ENCODE assay signal across 8 cellular contexts in the genomic region with DNA sequence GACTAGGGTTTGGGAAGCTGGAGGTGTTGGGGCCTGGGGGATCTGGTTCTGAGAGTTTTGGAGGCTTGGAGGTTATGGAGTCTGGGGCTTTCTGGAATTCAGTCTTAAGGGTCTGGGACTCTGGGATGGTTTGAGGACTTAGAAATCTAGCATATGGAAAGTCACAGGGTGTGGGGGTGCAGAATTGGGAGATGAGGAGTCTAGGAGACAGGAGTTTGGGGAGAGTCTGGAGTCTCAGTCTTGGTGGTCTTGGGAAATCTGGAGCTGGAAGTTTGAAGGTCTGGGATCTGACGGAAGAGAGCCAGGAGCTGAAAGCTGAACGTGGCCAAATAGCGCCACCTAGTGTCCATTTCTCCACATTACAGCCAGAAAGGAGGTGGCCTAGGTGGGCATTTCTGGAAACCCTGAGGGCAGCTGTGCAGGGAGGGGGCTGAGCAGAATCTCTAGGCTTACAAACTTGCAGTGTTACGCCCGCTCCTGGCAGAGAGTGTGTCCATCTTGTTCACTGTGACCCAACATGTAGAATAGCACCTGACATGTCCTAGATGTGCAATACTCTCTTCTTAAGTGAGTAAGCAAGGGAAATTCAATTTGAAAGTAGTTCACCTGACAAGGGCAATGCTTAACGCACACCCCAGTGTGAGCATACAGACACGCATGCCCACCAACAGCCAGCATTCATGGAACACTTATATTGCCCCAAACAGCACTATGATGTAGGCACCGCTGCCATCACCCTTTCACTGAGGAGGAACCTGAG.
DNase-seq lines count a peak whose midpoint lies in the region; ATAC-seq and TF ChIP-seq lines count a peak whose summit lies in the region.

No MANE protein-coding gene starts in this region.

- no peak overlapping the region for H2AFZ ChIP-seq in parathyroid adenoma

- no peaks in the 10 kb centered on the region for H3K36me3 ChIP-seq in parathyroid adenoma (ENCODE audit: control insufficient read depth, insufficient read depth, low read length)

- no peaks in the 10 kb centered on the region for H3K36me3 Mint-ChIP-seq in CD14-positive monocyte
- no peaks in the 10 kb centered on the region for H3K36me3 Mint-ChIP-seq in activated T-cell treated with anti-CD3 and anti-CD28 coated beads, Interleukin-2, amount 50 U/mL, for 72 hours (ENCODE audit: insufficient read depth in 2 of 2)

- no peaks in the 10 kb centered on the region for H3K79me2 ChIP-seq in parathyroid adenoma

- H3K27me3 ChIP-seq in foreskin keratinocyte: peaks cover 41% of the 10 kb centered on the region
- H3K27me3 ChIP-seq in parathyroid adenoma (ENCODE audit: control insufficient read depth, insufficient read depth, low read length): no peaks in the 10 kb centered on the region

- TF ChIP-seq CTCF in CD14-positive monocyte (IDR thresholded peaks at IDR 0.05) (peak; percentile 96), foreskin keratinocyte (conservative IDR thresholded peaks at IDR 0.05) (peak; percentile 83), parathyroid adenoma (IDR thresholded peaks at IDR 0.05) (peak; percentile 91)

- H3K27ac Mint-ChIP-seq in CD14-positive monocyte: peak overlapping the region in 1 of 7 donors; percentile 38
- no peak overlapping the region for H3K27ac Mint-ChIP-seq in activated T-cell treated with anti-CD3 and anti-CD28 coated beads, Interleukin-2, amount 50 U/mL, for 72 hours

- no peak overlapping the region for H3K4me3 Mint-ChIP-seq in CD14-positive monocyte
- H3K4me3 Mint-ChIP-seq in activated T-cell treated with anti-CD3 and anti-CD28 coated beads, Interleukin-2, amount 50 U/mL, for 72 hours: no peak overlapping the region

- no peaks in the 10 kb centered on the region for H3K9me3 ChIP-seq in parathyroid adenoma (ENCODE audit: control insufficient read depth, low read length)

- H3K27ac ChIP-seq in foreskin keratinocyte (no peak overlapping the region), parathyroid adenoma (no peak overlapping the region)

- H3K9me3 Mint-ChIP-seq in CD14-positive monocyte: no peaks in the 10 kb centered on the region
- H3K9me3 Mint-ChIP-seq in activated T-cell treated with anti-CD3 and anti-CD28 coated beads, Interleukin-2, amount 50 U/mL, for 72 hours: no peaks in the 10 kb centered on the region

- peaks cover 30 to 31% (median 31%) of the 10 kb centered on the region in 3 donors for H3K27me3 Mint-ChIP-seq in CD14-positive monocyte (ENCODE audit: low read depth in 3 of 3)
- peaks cover 20% of the 10 kb centered on the region for H3K27me3 Mint-ChIP-seq in activated T-cell treated with anti-CD3 and anti-CD28 coated beads, Interleukin-2, amount 50 U/mL, for 72 hours (ENCODE audit: low read depth)

- no peak overlapping the region for H3K4me2 ChIP-seq in parathyroid adenoma (ENCODE audit: low read length)

- DNase-seq in CD14-positive monocyte (ENCODE audit: low spot score) (no peak), H4 (ENCODE audit: low spot score) (peak; percentile 45), NCI-H748 (lab: John Stamatoyannopoulos, UW; ENCODE audit: unreplicated experiment) (peak; percentile 48), foreskin keratinocyte (peak in 1 of 2 donors; percentile 28)
- DNase-seq in activated T-cell treated with anti-CD3 and anti-CD28 coated beads, Interleukin-2, amount 50 U/mL, for 72 hours: peak; percentile 35 to 44

- no peak overlapping the region for H3K9ac ChIP-seq in parathyroid adenoma

- peaks cover 2% of the 10 kb centered on the region for H3K4me1 Mint-ChIP-seq in CD14-positive monocyte
- H3K4me1 Mint-ChIP-seq in activated T-cell treated with anti-CD3 and anti-CD28 coated beads, Interleukin-2, amount 50 U/mL, for 72 hours (ENCODE audit: low read depth): peaks cover 7% of the 10 kb centered on the region

- no peak overlapping the region for H3K4me3 ChIP-seq in parathyroid adenoma (ENCODE audit: low read depth, low read length)

- no peak for ATAC-seq in activated T-cell treated with anti-CD3 and anti-CD28 coated beads, Interleukin-2, amount 50 U/mL, for 72 hours (replicated peaks in 1 of 2)
- peak; percentile 17 for ATAC-seq in foreskin keratinocyte
- no peak for ATAC-seq in HG02973 (IDR thresholded peaks at IDR 0.05; ENCODE audit: unreplicated experiment)
- no peak for ATAC-seq in GM21576 (IDR thresholded peaks at IDR 0.05; ENCODE audit: unreplicated experiment)

- H3K4me1 ChIP-seq in foreskin keratinocyte (no peaks in the 10 kb centered on the region), parathyroid adenoma (peaks cover 3% of the 10 kb centered on the region)

- intact Hi-C loops in CD14-positive monocyte (cut with micrococcal nuclease): no loop called here
